In genomic region chr18:10744653-10745052, GRCh38 we compare ENCODE assay signal across 5 cellular contexts.
"Had no signal": no experiment of that assay in that cellular context is flagged by ENCODE, and none has a peak within 500 bp of the region (broad histone marks: within the 10 kb centered on the region; RNA-seq: fewer than 3 reads in every experiment).

No MANE protein-coding gene starts in this region.

- H2AFZ ChIP-seq: GM23338 had no signal

- H3K4me3 Mint-ChIP-seq: GM23338, H9 had no signal

- H3K4me3 ChIP-seq: GM23338, K562 had no signal

- H3K9me3 Mint-ChIP-seq: GM23338, H9 had no signal

- H3K4me1 Mint-ChIP-seq: GM23338, H9 had no signal

- DNase-seq: H9, HCEC 1CT, IMR-90 had no signal

- H3K27ac Mint-ChIP-seq: GM23338, H9 had no signal

- ATAC-seq: GM23338, K562 had no signal

- H3K4me2 ChIP-seq: GM23338 had no signal
